7 cellular contexts compared by ENCODE assay signal in the genomic region with DNA sequence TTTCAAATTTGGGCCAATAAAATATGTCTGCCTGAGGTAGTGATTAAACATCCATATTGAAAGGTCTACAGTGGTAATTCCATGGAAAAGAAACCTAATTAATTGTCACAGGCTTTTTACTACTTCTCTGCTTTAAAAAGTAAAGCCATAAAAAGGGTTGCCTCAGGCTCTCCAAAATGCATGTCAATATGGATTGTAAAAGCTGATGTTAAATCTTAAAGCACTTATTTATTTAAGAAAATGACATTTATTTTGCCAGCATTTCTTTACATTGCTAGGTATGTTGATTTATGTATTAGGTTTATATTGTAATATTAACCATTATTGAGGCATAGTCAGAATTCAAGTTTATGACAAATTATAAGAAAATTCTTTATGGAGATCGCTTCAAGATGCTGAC.
"Had no signal": no experiment of that assay in that cellular context is flagged by ENCODE, and none has a peak within 500 bp of the region (broad histone marks: within the 10 kb centered on the region; RNA-seq: fewer than 3 reads in every experiment).

No MANE protein-coding gene starts in this region.

- H3K4me1 Mint-ChIP-seq: GM23338 had no signal

- H3K4me3 Mint-ChIP-seq: GM23338, H9 had no signal

- DNase-seq: H9, HFFc6, IMR-90, KG1 had no signal

- H3K4me3 ChIP-seq: GM23338, K562 had no signal

- H3K27ac Mint-ChIP-seq: GM23338, H9, HFFc6 had no signal

- ATAC-seq: GM23338, HCT116, K562 had no signal

- H3K9me3 Mint-ChIP-seq: GM23338, H9 had no signal
